Comparison of ENCODE assay signal across 1 cellular context in genomic region chr1:54408701-54409066, GRCh38.
TF ChIP-seq lines count a peak whose summit lies in the region.

No MANE protein-coding gene starts in this region.

TF ChIP-seq in GM23338, 12 proteins besides CTCF, POLR2A, EP300 and RAD21 (continued from another document):
- TF ChIP-seq REST (IDR thresholded peaks at IDR 0.05; ENCODE audit: unreplicated experiment): no peak
